12 cellular contexts compared by ENCODE assay signal in the genomic region with DNA sequence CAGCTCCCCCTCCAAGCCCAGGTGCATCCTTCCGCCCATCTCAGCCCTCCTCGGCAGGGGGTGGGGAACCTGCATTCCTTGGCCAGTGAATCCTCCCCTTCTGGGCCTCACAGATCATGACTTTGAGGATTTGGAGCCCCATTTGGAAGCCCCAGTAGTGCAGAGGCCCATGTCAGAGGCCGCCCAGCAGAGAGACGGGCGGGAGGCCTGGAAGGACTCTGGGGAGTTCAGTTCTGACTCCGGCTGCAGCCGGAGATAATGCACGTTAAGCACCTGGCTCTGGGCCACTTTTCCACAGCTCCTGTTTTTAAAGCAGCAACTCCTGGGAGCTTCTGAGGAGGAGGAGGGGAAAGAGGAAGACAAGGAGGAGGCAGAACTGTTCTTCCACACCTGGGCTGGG. TPM values are rescaled to one million over a fixed set of nuclear protein-coding genes. Genes with fewer than 3 reads are reported as not detected.
DNase-seq lines count a peak whose midpoint lies in the region; ATAC-seq and TF ChIP-seq lines count a peak whose summit lies in the region.
"Had no signal": no experiment of that assay in that cellular context is flagged by ENCODE, and none has a peak within 500 bp of the region (broad histone marks: within the 10 kb centered on the region; RNA-seq: fewer than 3 reads in every experiment).

No MANE protein-coding gene starts in this region.

- no peak for TF ChIP-seq CTCF in A673 (conservative IDR thresholded peaks at IDR 0.05; ENCODE audit: low read depth, low read length)
- TF ChIP-seq CTCF in body of pancreas (IDR thresholded peaks at IDR 0.05): no peak
- no peak for TF ChIP-seq CTCF in lower lobe of right lung (IDR thresholded peaks at IDR 0.05)
- TF ChIP-seq CTCF in Peyer's patch (IDR thresholded peaks at IDR 0.05): no peak

- H3K36me3 ChIP-seq in A673 (ENCODE audit: insufficient read depth, low read length, poor library complexity, severe bottlenecking): no peaks in the 10 kb centered on the region
- no peaks in the 10 kb centered on the region for H3K36me3 ChIP-seq in body of pancreas (replicated peaks in 1 of 2; ENCODE audit: insufficient read depth in 1 of 2, low read depth in 2 of 2)
- H3K36me3 ChIP-seq in lower lobe of right lung: peaks cover 65% of the 10 kb centered on the region
- H3K36me3 ChIP-seq in Peyer's patch: no peaks in the 10 kb centered on the region

- ATAC-seq in body of pancreas (no peak), lower lobe of right lung (no peak)

- intact Hi-C loops in A673 (cut with micrococcal nuclease; ENCODE audit: unreplicated experiment) (no loop called here), body of pancreas (cut with DNase I) (no loop called here), lower lobe of right lung (cut with DNase I) (no loop called here)

- DNase-seq in A673 (ENCODE audit: low spot score): peak; percentile 52
- DNase-seq in NCI-H1694 (lab: John Stamatoyannopoulos, UW): peak; percentile 43
- peak; percentile 47 to 72 (median 56) for DNase-seq in body of pancreas
- DNase-seq in lower lobe of right lung: no peak
- DNase-seq in activated CD4-positive, CD25-positive, alpha-beta regulatory T cell (lab: John Stamatoyannopoulos, UW): no peak
- DNase-seq in Ammon's horn (ENCODE audit: low spot score): no peak
- DNase-seq in Peyer's patch: no peak
- DNase-seq in KBM-7: no peak
- DNase-seq: activated naive CD4-positive, alpha-beta T cell; CD4-positive, CD25-positive, alpha-beta regulatory T cell; Kasumi-1; T-helper 2 cell had no signal

- TF ChIP-seq POLR2A in body of pancreas (IDR thresholded peaks at IDR 0.05) (no peak), Peyer's patch (IDR thresholded peaks at IDR 0.05) (no peak)

- no TSS peak for BruUV-seq in A673 (replicated peaks; lab: Mats Ljungman, UMichigan)

- CTCF ChIA-PET in A673 (lab: Charles Lee): no interaction called here

- WGBS in body of pancreas, 2 donors: 24 to 26% methylated on average over 5 to 8 of the region's 8 CpGs

- H3K9me3 ChIP-seq in A673 (ENCODE audit: low read depth, low read length, poor library complexity, severe bottlenecking) (no peaks in the 10 kb centered on the region), body of pancreas (no peaks in the 10 kb centered on the region), lower lobe of right lung (no peaks in the 10 kb centered on the region), Peyer's patch (no peaks in the 10 kb centered on the region)

- POLR2A ChIA-PET in A673 (lab: Charles Lee; ENCODE audit: low non-redundant PET): interaction anchor here (0.6 kb wide), 1 partner anchor 50 kb away, joined by 9 read pairs; no protein-coding TSS in a partner anchor

- H3K4me1 ChIP-seq in A673 (ENCODE audit: insufficient read depth, low read length, poor library complexity, severe bottlenecking): peaks cover 89% of the 10 kb centered on the region
- H3K4me1 ChIP-seq in body of pancreas: peaks cover 64% of the 10 kb centered on the region
- H3K4me1 ChIP-seq in lower lobe of right lung: peaks cover 82% of the 10 kb centered on the region
- H3K4me1 ChIP-seq in Peyer's patch: peaks cover 0 to 56% (median 2%) of the 10 kb centered on the region in 4 donors

- no peak overlapping the region for H3K27ac ChIP-seq in A673 (ENCODE audit: low read depth, low read length, poor library complexity, severe bottlenecking)
- H3K27ac ChIP-seq in body of pancreas: peak overlapping the region in 1 of 4 donors; percentile 3
- peak overlapping the region; percentile 5 for H3K27ac ChIP-seq in lower lobe of right lung
- H3K27ac ChIP-seq in Peyer's patch: no peak overlapping the region

- in situ Hi-C loops in KBM-7 (cut with MboI; ENCODE audit: low pct_unique_long_range_greater_than_20kb, low sequenced_read_pairs): no loop called here

- H3K27me3 ChIP-seq in A673 (replicated peaks; ENCODE audit: insufficient read depth, low read depth, low read length, poor library complexity): no peaks in the 10 kb centered on the region
- no peaks in the 10 kb centered on the region for H3K27me3 ChIP-seq in body of pancreas
- H3K27me3 ChIP-seq in lower lobe of right lung (ENCODE audit: low read depth): no peaks in the 10 kb centered on the region
- no peaks in the 10 kb centered on the region for H3K27me3 ChIP-seq in Peyer's patch

- H3K4me3 ChIP-seq in A673 (ENCODE audit: low read depth, low read length, poor library complexity, severe bottlenecking): no peak overlapping the region
- no peak overlapping the region for H3K4me3 ChIP-seq in body of pancreas
- no peak overlapping the region for H3K4me3 ChIP-seq in lower lobe of right lung
- no peak overlapping the region for H3K4me3 ChIP-seq in Peyer's patch

RNA-seq across cellular contexts. Expression of gene ATOH8, which starts 14.9 kb away (rescaled TPM):
- total RNA-seq in A673 (2021) (4.3 and 4.6 TPM in 2 replicates), body of pancreas (10 to 100 TPM; 12.9 to 14.5 TPM), lower lobe of right lung (44.9 TPM), Peyer's patch (10 to 100 TPM in 2 of 4 donors, 1 to 10 TPM in 2; 5.3 to 35.5 (median 13.9) TPM)
- total RNA-seq: CD4-positive, CD25-positive, alpha-beta regulatory T cell had no signal

Comparison
In these comparisons a context has a peak if more than half of its experiments do, and no peak if none do; other contexts are left out.
1. DNase-seq: peak in A673 (single experiment), NCI-H1694 (single experiment) and body of pancreas (4 of 4); none in lower lobe of right lung (single experiment), activated CD4-positive, CD25-positive, alpha-beta regulatory T cell (0 of 4), Ammon's horn (single experiment), Peyer's patch (0 of 3) and KBM-7 (single experiment).